19 cellular contexts compared by ENCODE assay signal in the genomic region with DNA sequence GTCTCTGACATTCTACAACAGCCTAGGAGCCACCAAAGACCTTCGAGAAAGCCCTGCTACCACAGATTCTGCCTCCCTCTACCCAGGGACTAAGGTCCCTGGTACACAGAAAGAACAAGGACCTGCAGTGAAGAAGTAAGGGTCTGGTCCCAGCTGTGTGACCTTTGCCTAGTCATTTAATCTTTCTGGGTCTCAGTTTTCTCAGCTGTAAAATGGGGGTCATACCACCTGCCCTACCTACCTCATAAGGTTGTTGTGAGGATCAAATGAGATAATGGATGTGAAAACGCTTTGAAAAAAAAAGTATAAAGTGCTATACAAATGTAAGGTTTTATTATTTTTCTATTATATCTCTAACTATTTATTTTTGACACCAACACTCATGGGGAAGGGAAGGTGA. TPM values are rescaled to one million over a fixed set of nuclear protein-coding genes. Genes with fewer than 3 reads are reported as not detected.
A peak's percentile ranks its signal among the peaks of the same experiment; 100 is the strongest.
DNase-seq lines count a peak whose midpoint lies in the region; ATAC-seq and TF ChIP-seq lines count a peak whose summit lies in the region.
"Had no signal": no experiment of that assay in that cellular context is flagged by ENCODE, and none has a peak within 500 bp of the region (broad histone marks: within the 10 kb centered on the region; RNA-seq: fewer than 3 reads in every experiment).

No MANE protein-coding gene starts in this region.

- no peak for ATAC-seq in GM21619 (IDR thresholded peaks at IDR 0.05; ENCODE audit: unreplicated experiment)

- H3K27me3 ChIP-seq in neutrophil (no peaks in the 10 kb centered on the region), PC-9 (ENCODE audit: insufficient read depth, low read depth) (no peaks in the 10 kb centered on the region)

- H2AFZ ChIP-seq in PC-9: no peak overlapping the region

- peak overlapping the region; percentile 28 for H3K27ac ChIP-seq in neutrophil
- no peak overlapping the region for H3K27ac ChIP-seq in PC-9

- peak overlapping the region; percentile 46 for H3K27ac Mint-ChIP-seq in activated CD4-positive, alpha-beta T cell treated with anti-CD3 and anti-CD28 coated beads, Interleukin-2, amount 10 ng/mL, durations not matched to agents 7 days and 5 days
- peak overlapping the region; percentile 18; the same call in 1 of the 2 replicates for H3K27ac Mint-ChIP-seq in HFFc6
- H3K27ac Mint-ChIP-seq: B cell had no signal

- H3K9me3 Mint-ChIP-seq in activated CD4-positive, alpha-beta T cell treated with anti-CD3 and anti-CD28 coated beads, Interleukin-2, amount 10 ng/mL, durations not matched to agents 7 days and 5 days: no peaks in the 10 kb centered on the region
- no peaks in the 10 kb centered on the region for H3K9me3 Mint-ChIP-seq in HFFc6

- no peak for DNase-seq in activated CD4-positive, alpha-beta T cell treated with anti-CD3 and anti-CD28 coated beads, Interleukin-2, amount 10 ng/mL, durations not matched to agents 7 days and 5 days
- DNase-seq in activated CD4-positive, alpha-beta T cell treated with anti-CD3 and anti-CD28 coated beads for 4 hours: no peak
- no peak for DNase-seq in HFFc6
- no peak for DNase-seq in PC-9
- DNase-seq: COR-L47, DMS79, KBM-7, NCI-H1092, NCI-H1436, NCI-H187 treated with DMSO at 0.1 percent for 48 hours, NCI-H2107, NCI-H446 treated with DMSO at 0.1 percent for 48 hours, NCI-H526 treated with DMSO at 0.1 percent for 48 hours, Right ventricle myocardium superior had no signal

- H3K4me3 ChIP-seq in neutrophil (ENCODE audit: low read depth in 1 of 2, low read length in 1 of 2): no peak overlapping the region
- no peak overlapping the region for H3K4me3 ChIP-seq in PC-9

- POLR2A ChIA-PET in activated CD4-positive, alpha-beta T cell treated with anti-CD3 and anti-CD28 coated beads, Interleukin-2, amount 10 ng/mL, durations not matched to agents 7 days and 5 days (lab: Charles Lee): no interaction called here
- POLR2A ChIA-PET in PC-9 (lab: Charles Lee; ENCODE audit: unreplicated experiment): no interaction called here

- no peaks in the 10 kb centered on the region for H3K79me2 ChIP-seq in PC-9 (ENCODE audit: low read depth)

- H3K36me3 Mint-ChIP-seq in activated CD4-positive, alpha-beta T cell treated with anti-CD3 and anti-CD28 coated beads, Interleukin-2, amount 10 ng/mL, durations not matched to agents 7 days and 5 days (ENCODE audit: low read depth): peaks cover 40% of the 10 kb centered on the region
- H3K36me3 Mint-ChIP-seq in HFFc6 (ENCODE audit: low read depth): peaks cover 15% of the 10 kb centered on the region

- TF ChIP-seq CTCF in HFFc6 (IDR thresholded peaks at IDR 0.05) (no peak), neutrophil (IDR thresholded peaks at IDR 0.05) (no peak), PC-9 (conservative IDR thresholded peaks at IDR 0.05) (no peak)

- CTCF ChIA-PET in activated CD4-positive, alpha-beta T cell treated with anti-CD3 and anti-CD28 coated beads, Interleukin-2, amount 10 ng/mL, durations not matched to agents 7 days and 5 days (lab: Charles Lee): interaction anchor here (0.9 to 1.8 kb wide), 3 partner anchors 13 to 36 kb away, joined by 3 to 7 read pairs (median 5); no protein-coding TSS in a partner anchor
- CTCF ChIA-PET in PC-9 (lab: Charles Lee): no interaction called here

- peaks cover 89% of the 10 kb centered on the region for H3K36me3 ChIP-seq in neutrophil
- H3K36me3 ChIP-seq in PC-9 (ENCODE audit: low read depth): 0 out of 2 replicates have a peak, but pooled peaks cover 9% of the 10 kb centered on the region

- no peak overlapping the region for H3K4me2 ChIP-seq in PC-9

- no TSS peak for BruUV-seq in PC-9 (replicated peaks; lab: Mats Ljungman, UMichigan)

- no peaks in the 10 kb centered on the region for H3K27me3 Mint-ChIP-seq in activated CD4-positive, alpha-beta T cell treated with anti-CD3 and anti-CD28 coated beads, Interleukin-2, amount 10 ng/mL, durations not matched to agents 7 days and 5 days
- H3K27me3 Mint-ChIP-seq in HFFc6 (ENCODE audit: insufficient read depth): peaks cover 7% of the 10 kb centered on the region; the same call in 1 of the 2 replicates
- H3K27me3 Mint-ChIP-seq: B cell had no signal

- H3F3A ChIP-seq in PC-9 (ENCODE audit: insufficient read depth, low read depth): peaks cover 26% of the 10 kb centered on the region; the same call in 1 of the 2 replicates

- no peaks in the 10 kb centered on the region; the same call in 1 of the 2 replicates for H4K20me1 ChIP-seq in PC-9 (ENCODE audit: insufficient read depth)

- H3K9me3 ChIP-seq in neutrophil: no peaks in the 10 kb centered on the region
- H3K9me3 ChIP-seq in PC-9 (ENCODE audit: insufficient read depth, low read depth): no peaks in the 10 kb centered on the region

- H3K9me2 ChIP-seq in PC-9 (ENCODE audit: insufficient read depth): no peaks in the 10 kb centered on the region

- no peak overlapping the region for H3K4me3 Mint-ChIP-seq in activated CD4-positive, alpha-beta T cell treated with anti-CD3 and anti-CD28 coated beads, Interleukin-2, amount 10 ng/mL, durations not matched to agents 7 days and 5 days
- H3K4me3 Mint-ChIP-seq in HFFc6: no peak overlapping the region
- H3K4me3 Mint-ChIP-seq: B cell had no signal

- H3K4me1 Mint-ChIP-seq in activated CD4-positive, alpha-beta T cell treated with anti-CD3 and anti-CD28 coated beads, Interleukin-2, amount 10 ng/mL, durations not matched to agents 7 days and 5 days: peaks cover 11% of the 10 kb centered on the region
- H3K4me1 Mint-ChIP-seq in HFFc6 (ENCODE audit: low read depth): peaks cover 12% of the 10 kb centered on the region

- intact Hi-C loops in PC-9 (cut with micrococcal nuclease; ENCODE audit: unreplicated experiment): no loop called here

- peaks cover 23 to 26% of the 10 kb centered on the region in 2 experiments for H3K4me1 ChIP-seq in neutrophil (ENCODE audit: control insufficient read depth in 1 of 2, insufficient read depth in 1 of 2, low read depth in 1 of 2, low read length in 1 of 2)
- H3K4me1 ChIP-seq in PC-9 (replicated peaks; ENCODE audit: insufficient read depth): peaks cover 6% of the 10 kb centered on the region; the same call in 1 of the 2 replicates

RNA-seq across cellular contexts. Expression of a gene that starts 5.2 kb away (rescaled TPM):
- 10 to 100 TPM; 62.5 to 65.5 TPM for total RNA-seq in activated CD4-positive, alpha-beta T cell treated with anti-CD3 and anti-CD28 coated beads, Interleukin-2, amount 10 ng/mL, durations not matched to agents 7 days and 5 days
- 10 to 100 TPM; 79.0 to 92.0 (median 83.3) TPM for total RNA-seq in HFFc6 (2021; fragmentation: NEBNext Ultra II Directional; extraction: Animal tissue kit (Norgen Biotek cat#: 25700))
- total RNA-seq in PC-9 (2021): 48.8 and 53.6 TPM in 2 replicates

RNA-seq across cellular contexts. Expression of a gene that starts 24.6 kb away (rescaled TPM):
- under 1 TPM; 0.10 to 0.17 TPM for total RNA-seq in activated CD4-positive, alpha-beta T cell treated with anti-CD3 and anti-CD28 coated beads, Interleukin-2, amount 10 ng/mL, durations not matched to agents 7 days and 5 days
- total RNA-seq in HFFc6 (2021; fragmentation: NEBNext Ultra II Directional; extraction: Animal tissue kit (Norgen Biotek cat#: 25700)): under 1 TPM; 0.17 to 0.40 (median 0.23) TPM
- total RNA-seq in PC-9 (2021): 0.10 and 0.17 TPM in 2 replicates
- total RNA-seq: RPMI7951 had no signal

RNA-seq across cellular contexts. Expression of a gene that starts 36.8 kb away (rescaled TPM):
- 100 to 1,000 TPM in 1 of 2 experiments, 10 to 100 TPM in 1; 97.9 to 116 TPM for total RNA-seq in activated CD4-positive, alpha-beta T cell treated with anti-CD3 and anti-CD28 coated beads, Interleukin-2, amount 10 ng/mL, durations not matched to agents 7 days and 5 days
- total RNA-seq in HFFc6 (2021; fragmentation: NEBNext Ultra II Directional; extraction: Animal tissue kit (Norgen Biotek cat#: 25700)): 10 to 100 TPM; 43.9 to 66.6 (median 48.4) TPM
- total RNA-seq in PC-9 (2021): 94.0 and 97.9 TPM in 2 replicates

RNA-seq across cellular contexts. Expression of a gene that starts 45.7 kb away (rescaled TPM):
- under 1 TPM; 0.17 to 0.29 TPM for total RNA-seq in activated CD4-positive, alpha-beta T cell treated with anti-CD3 and anti-CD28 coated beads, Interleukin-2, amount 10 ng/mL, durations not matched to agents 7 days and 5 days
- total RNA-seq in HFFc6 (2021; fragmentation: NEBNext Ultra II Directional; extraction: Animal tissue kit (Norgen Biotek cat#: 25700)): not detected
- total RNA-seq in PC-9 (2021): not detected in 2 replicates
- total RNA-seq: B cell, Right ventricle myocardium superior, RPMI7951, SK-MEL-5 had no signal

RNA-seq across cellular contexts. Expression of a gene that starts 46.0 kb away (rescaled TPM):
- total RNA-seq in activated CD4-positive, alpha-beta T cell treated with anti-CD3 and anti-CD28 coated beads, Interleukin-2, amount 10 ng/mL, durations not matched to agents 7 days and 5 days: 1 to 10 TPM; 4.6 to 6.4 TPM
- 1 to 10 TPM in 1 of 6 experiments, under 1 TPM in 5; 0.60 to 1.6 (median 0.86) TPM for total RNA-seq in HFFc6 (2021; fragmentation: NEBNext Ultra II Directional; extraction: Animal tissue kit (Norgen Biotek cat#: 25700))
- 2.9 and 3.4 TPM in 2 replicates for total RNA-seq in PC-9 (2021)
